ENCODE assay signal across 18 cellular contexts in genomic region chr10:121079226-121079625, GRCh38.
A peak's percentile ranks its signal among the peaks of the same experiment; 100 is the strongest.
DNase-seq lines count a peak whose midpoint lies in the region; ATAC-seq and TF ChIP-seq lines count a peak whose summit lies in the region.
"Had no signal": no experiment of that assay in that cellular context is flagged by ENCODE, and none has a peak within 500 bp of the region (broad histone marks: within the 10 kb centered on the region; RNA-seq: fewer than 3 reads in every experiment).

No MANE protein-coding gene starts in this region.

- no peaks in the 10 kb centered on the region for H3K9me3 Mint-ChIP-seq in Caco-2 (ENCODE audit: unreplicated experiment)
- H3K9me3 Mint-ChIP-seq in osteocyte (ENCODE audit: unreplicated experiment) = no peaks in the 10 kb centered on the region

- H3K9me3 ChIP-seq in Caco-2 (no peaks in the 10 kb centered on the region), thyroid gland (no peaks in the 10 kb centered on the region)
- H3K9me3 ChIP-seq: A549 had no signal

- H3K4me3 Mint-ChIP-seq in Caco-2 (ENCODE audit: unreplicated experiment) (peak overlapping the region; percentile 5), osteocyte (ENCODE audit: unreplicated experiment) (no peak overlapping the region)

- no peak for ATAC-seq in foreskin keratinocyte
- ATAC-seq: A549, K562, Panc1 had no signal

- H3K36me3 Mint-ChIP-seq in Caco-2 (ENCODE audit: insufficient read depth, unreplicated experiment) (no peaks in the 10 kb centered on the region), osteocyte (ENCODE audit: unreplicated experiment) (no peaks in the 10 kb centered on the region)
- H3K36me3 Mint-ChIP-seq: CD14-positive monocyte had no signal

- H3K4me1 Mint-ChIP-seq in Caco-2 (ENCODE audit: low read depth, unreplicated experiment) (peaks cover 62% of the 10 kb centered on the region), osteocyte (ENCODE audit: unreplicated experiment) (peaks cover 32% of the 10 kb centered on the region)

- H3K27me3 Mint-ChIP-seq in Caco-2 (ENCODE audit: insufficient read depth, unreplicated experiment) (no peaks in the 10 kb centered on the region), osteocyte (ENCODE audit: unreplicated experiment) (peaks cover 12% of the 10 kb centered on the region)

- H3K27ac Mint-ChIP-seq in Caco-2 (ENCODE audit: unreplicated experiment) (peak overlapping the region; percentile 68), osteocyte (ENCODE audit: unreplicated experiment) (no peak overlapping the region)
- H3K27ac Mint-ChIP-seq: CD14-positive monocyte had no signal

- intact Hi-C loops in Caco-2 (cut with micrococcal nuclease; ENCODE audit: unreplicated experiment) (loop anchor here (5.0 kb wide), 1 partner anchor 533 kb away; no protein-coding TSS in a partner anchor), thyroid gland (cut with DNase I) (no loop called here)

- no TSS peak for BruUV-seq in Caco-2 (replicated peaks; lab: Mats Ljungman, UMichigan)

- no peak for TF ChIP-seq POLR2A in thyroid gland (IDR thresholded peaks at IDR 0.05)

- H3K27me3 ChIP-seq in Caco-2 (replicated peaks; ENCODE audit: control insufficient read depth, insufficient read depth, low read length) (no peaks in the 10 kb centered on the region), foreskin keratinocyte (no peaks in the 10 kb centered on the region), thyroid gland (no peaks in the 10 kb centered on the region)

- CTCF ChIA-PET in Caco-2 (lab: Charles Lee) (no interaction called here), RWPE1 (lab: Yijun Ruan, JAX) (interaction anchor here (0.6 kb wide), 2 partner anchors 10 to 414 kb away, joined by 3 to 4 read pairs; no protein-coding TSS in a partner anchor)

- H3K36me3 ChIP-seq in Caco-2 (ENCODE audit: control insufficient read depth, insufficient read depth, low read length) = no peaks in the 10 kb centered on the region
- H3K36me3 ChIP-seq in thyroid gland = no peaks in the 10 kb centered on the region

- H3K27ac ChIP-seq in RWPE1 (peak overlapping the region; percentile 88), foreskin keratinocyte (peak overlapping the region; percentile 67), thyroid gland (no peak overlapping the region)
- H3K27ac ChIP-seq: A549, GM23248 had no signal

- TF ChIP-seq CTCF in Caco-2 (IDR thresholded peaks at IDR 0.05; ENCODE audit: insufficient read depth in 1 of 2, low read depth in 1 of 2, low read length in 1 of 2, severe bottlenecking in 1 of 2, unreplicated experiment in 1 of 2) = no peak
- TF ChIP-seq CTCF in RWPE1 (conservative IDR thresholded peaks at IDR 0.05; ENCODE audit: low read depth) = no peak
- TF ChIP-seq CTCF in foreskin keratinocyte (conservative IDR thresholded peaks at IDR 0.05) = no peak
- no peak for TF ChIP-seq CTCF in osteocyte (IDR thresholded peaks at IDR 0.05)
- TF ChIP-seq CTCF in thyroid gland (IDR thresholded peaks at IDR 0.05) = no peak

- no peak for DNase-seq in Caco-2
- no peak for DNase-seq in RWPE1 (ENCODE audit: low spot score)
- DNase-seq in foreskin keratinocyte = no peak
- DNase-seq in osteocyte (ENCODE audit: extremely low spot score, unreplicated experiment) = peak; percentile 60
- no peak for DNase-seq in stimulated activated CD4-positive, alpha-beta T cell treated with anti-CD3 and anti-CD28 coated beads, Interleukin-12 subunit alpha, Interleukin-12 subunit beta, amount 100 ng/mL, for 4 hours
- DNase-seq in NCI-H1092 treated with DMSO at 0.1 percent for 48 hours (lab: John Stamatoyannopoulos, UW) = no peak
- DNase-seq in hippocampal formation (lab: John Stamatoyannopoulos, UW) = no peak
- no peak for DNase-seq in thyroid gland
- DNase-seq: DMS79, GM23248, NCI-H146, NCI-H2081 treated with DMSO at 0.1 percent for 48 hours, NCI-H774, SHP77 treated with DMSO at 0.1 percent for 48 hours had no signal

- H3K4me1 ChIP-seq in Caco-2 (peaks cover 84% of the 10 kb centered on the region), foreskin keratinocyte (peaks cover 25% of the 10 kb centered on the region), thyroid gland (no peaks in the 10 kb centered on the region)
- H3K4me1 ChIP-seq: A549 had no signal

- POLR2A ChIA-PET in Caco-2 (lab: Charles Lee) (interaction anchor here (0.5 kb wide), 1 partner anchor 528 kb away, joined by 3 read pairs; no protein-coding TSS in a partner anchor), RWPE1 (lab: Yijun Ruan, JAX; ENCODE audit: low non-redundant PET) (interaction anchor here (0.8 kb wide), 1 partner anchor 94 kb away, joined by 3 read pairs; no protein-coding TSS in a partner anchor)

- H3K4me3 ChIP-seq in Caco-2 (ENCODE audit: low read depth, low read length) (no peak overlapping the region), thyroid gland (replicated peaks in 1 of 3) (no peak overlapping the region)
- H3K4me3 ChIP-seq: A549, GM23248, K562 had no signal

- WGBS in thyroid gland, 2 donors = 74 to 87% methylated on average over 6 of the region's 6 CpGs

Comparison
In these comparisons a context has a peak if more than half of its experiments do, and no peak if none do; other contexts are left out.
1. H3K27ac ChIP-seq: peak in RWPE1 (single experiment) and foreskin keratinocyte (single experiment); none in thyroid gland (0 of 3).